Comparison of ENCODE assay signal across 8 cellular contexts in the genomic region with DNA sequence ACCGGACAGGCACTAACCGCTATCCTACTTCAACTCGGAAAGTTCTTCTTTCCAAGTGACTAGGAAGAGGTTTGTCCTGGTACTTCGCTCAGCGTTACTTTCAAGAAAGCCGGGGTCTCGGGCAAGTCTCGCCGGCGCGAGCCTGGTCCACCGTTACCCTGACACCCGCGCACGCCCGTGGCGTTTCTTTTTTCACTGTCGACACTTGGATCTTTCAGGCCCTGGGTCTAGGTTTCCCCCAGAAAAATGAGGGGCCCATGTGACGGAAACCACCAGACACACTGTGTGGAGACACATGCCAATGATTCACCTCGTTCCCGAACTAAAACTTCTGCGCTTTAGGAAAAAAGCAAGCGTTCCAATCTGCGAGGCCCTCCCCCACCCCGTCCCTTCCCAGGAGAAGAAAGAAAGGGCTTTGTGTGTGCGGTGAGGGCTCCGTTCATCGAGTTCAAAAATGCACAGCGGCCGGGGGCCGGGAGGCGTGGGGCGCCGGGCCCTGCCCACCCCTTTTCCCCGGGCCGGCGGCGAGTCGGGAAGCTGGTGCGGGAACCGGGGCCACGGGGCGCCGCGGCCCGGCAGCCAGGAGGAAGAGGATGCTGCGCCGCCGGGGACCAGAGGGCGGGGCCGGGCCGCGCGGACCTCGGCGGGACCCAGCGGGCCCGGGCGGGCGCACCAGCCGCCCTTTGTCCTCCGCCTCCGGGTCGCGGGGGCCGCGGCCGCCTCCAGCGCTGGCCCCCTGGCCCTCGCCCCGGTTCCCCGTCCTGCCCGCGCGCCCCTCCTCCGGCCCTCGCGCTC. TPM values are rescaled to one million over a fixed set of nuclear protein-coding genes. Genes with fewer than 3 reads are reported as not detected.
DNase-seq lines count a peak whose midpoint lies in the region; ATAC-seq and TF ChIP-seq lines count a peak whose summit lies in the region.

No MANE protein-coding gene starts in this region.

- dilution Hi-C loops in IMR-90 (cut with HindIII; ENCODE audit: low sequenced_read_pairs, unreplicated experiment): no loop called here

- H4K91ac ChIP-seq in IMR-90 (ENCODE audit: insufficient read depth, low read depth, low read length): peak overlapping the region; percentile 57

- no peaks in the 10 kb centered on the region for H3K9me3 ChIP-seq in IMR-90 (ENCODE audit: control insufficient read depth, insufficient read depth, low read length)
- no peaks in the 10 kb centered on the region for H3K9me3 ChIP-seq in smooth muscle cell (replicated peaks; ENCODE audit: low read depth)

- H3K56ac ChIP-seq in IMR-90 (ENCODE audit: extremely low read depth, insufficient read depth, low read length): peak overlapping the region; percentile 67

- H2BK15ac ChIP-seq in IMR-90 (ENCODE audit: low read depth, low read length): peak overlapping the region; percentile 1; the same call in 1 of the 3 replicates

- peak overlapping the region; percentile 88 for H3K4me2 ChIP-seq in IMR-90 (ENCODE audit: low read depth, low read length)
- H3K4me2 ChIP-seq in smooth muscle cell: peak overlapping the region; percentile 97

- H3K23ac ChIP-seq in IMR-90 (ENCODE audit: low read depth, low read length): peak overlapping the region; percentile 90

- POLR2A ChIA-PET in IMR-90 (lab: Charles Lee; ENCODE audit: unreplicated experiment): interaction anchor here (0.6 kb wide), 1 partner anchor 94 kb away, joined by 6 read pairs; no protein-coding TSS in a partner anchor

- peak overlapping the region; percentile 94 for H2BK5ac ChIP-seq in IMR-90 (ENCODE audit: low read depth, low read length, poor library complexity, severe bottlenecking)

- ATAC-seq in IMR-90 (ENCODE audit: low read depth): peak; percentile 42
- ATAC-seq in HG03159 (IDR thresholded peaks at IDR 0.05; ENCODE audit: unreplicated experiment): no peak

- H4K5ac ChIP-seq in IMR-90 (ENCODE audit: low read depth, low read length): peak overlapping the region; percentile 66

- peaks cover 19 to 21% of the 10 kb centered on the region in 2 experiments for H3K79me1 ChIP-seq in IMR-90 (ENCODE audit: low read depth in 1 of 2, low read length in 2 of 2)

- H3K4me3 ChIP-seq in IMR-90 (ENCODE audit: insufficient read depth, low read depth, low read length) (peak overlapping the region; percentile 97), cardiac fibroblast (replicated peaks in 1 of 2; ENCODE audit: low read depth in 2 of 2, low read length in 2 of 2) (peak overlapping the region; percentile 62 to 65), smooth muscle cell (peak overlapping the region; percentile 92)

- CTCF ChIA-PET in IMR-90 (lab: Yijun Ruan, JAX): no interaction called here

- no peaks in the 10 kb centered on the region for H3K9me1 ChIP-seq in IMR-90 (ENCODE audit: insufficient read depth, low read length)

- DNase-seq in Ammon's horn (ENCODE audit: low spot score) (peak; percentile 53), IMR-90 (peak; percentile 69), cardiac fibroblast (ENCODE audit: low read depth in 2 of 2) (peak; percentile 12 to 54), islet precursor cell (peak; percentile 77), smooth muscle cell (lab: John Stamatoyannopoulos, UW; ENCODE audit: unreplicated experiment) (peak; percentile 12), middle frontal gyrus (ENCODE audit: extremely low spot score, low spot score) (no peak), NCI-H1105 treated with DMSO at 0.1 percent for 48 hours (lab: John Stamatoyannopoulos, UW) (no peak)

- H2BK20ac ChIP-seq in IMR-90 (ENCODE audit: low read depth, low read length): peak overlapping the region; percentile 27; the same call in 1 of the 2 replicates

- WGBS in IMR-90 (ENCODE audit: extremely low coverage in 2 of 2, insufficient read length in 1 of 2), 2 experiments: 0% methylated on average over 38 of the region's 78 CpGs; no CpG with 5 or more reads in 1 of the 2 experiments
- 1% methylated on average over 37 of the region's 78 CpGs for WGBS in smooth muscle cell (ENCODE audit: low lambda C conversion rate)

- H3K36me3 ChIP-seq in IMR-90 (ENCODE audit: control insufficient read depth, insufficient read depth, low read length) (no peaks in the 10 kb centered on the region), smooth muscle cell (ENCODE audit: low read depth) (no peaks in the 10 kb centered on the region)

- peaks cover 4% of the 10 kb centered on the region; the same call in 1 of the 2 replicates for H4K20me1 ChIP-seq in IMR-90 (ENCODE audit: insufficient read depth, low read length)
- peaks cover 44% of the 10 kb centered on the region for H4K20me1 ChIP-seq in smooth muscle cell (ENCODE audit: low read depth)

- no peak for TF ChIP-seq POLR2A in IMR-90 (IDR thresholded peaks at IDR 0.05; ENCODE audit: low read depth, low read length)

- H2AFZ ChIP-seq in IMR-90 (replicated peaks; ENCODE audit: low read length, poor library complexity) (peak overlapping the region; percentile 72), smooth muscle cell (ENCODE audit: low read depth) (peak overlapping the region; percentile 31)

- TF ChIP-seq CTCF in IMR-90 (conservative IDR thresholded peaks at IDR 0.05; ENCODE audit: low read depth, low read length): no peak
- no peak for TF ChIP-seq CTCF in cardiac fibroblast (IDR thresholded peaks at IDR 0.05; ENCODE audit: low read depth, low read length)
- TF ChIP-seq CTCF in smooth muscle cell (IDR thresholded peaks at IDR 0.05; ENCODE audit: borderline replicate concordance, insufficient read depth, poor library complexity, severe bottlenecking): no peak

- TF ChIP-seq RAD21 in IMR-90 (IDR thresholded peaks at IDR 0.05; ENCODE audit: low read length): no peak

- peaks cover 9% of the 10 kb centered on the region for H3F3A ChIP-seq in smooth muscle cell (ENCODE audit: low read depth)

- H3K27ac ChIP-seq in IMR-90 (ENCODE audit: insufficient read depth, low read length) (peak overlapping the region; percentile 95), smooth muscle cell (ENCODE audit: low read depth) (peak overlapping the region; percentile 93)

- peak overlapping the region; percentile 70 for H2BK120ac ChIP-seq in IMR-90 (ENCODE audit: low read depth, low read length)

- peaks cover 49% of the 10 kb centered on the region for H3K79me2 ChIP-seq in smooth muscle cell (ENCODE audit: low read depth)

- in situ Hi-C loops in IMR-90 (cut with MboI; ENCODE audit: low sequenced_read_pairs): no loop called here

- intact Hi-C loops in IMR-90 (cut with micrococcal nuclease): loop anchor here (2.0 kb wide), 1 partner anchor 51 kb away; no protein-coding TSS in a partner anchor

- H2AK5ac ChIP-seq in IMR-90 (ENCODE audit: low read depth, low read length): no peak overlapping the region

- peaks cover 4% of the 10 kb centered on the region; the same call in 1 of the 2 replicates for H3K4me1 ChIP-seq in IMR-90 (ENCODE audit: control insufficient read depth, insufficient read depth, low read length)
- peaks cover 39% of the 10 kb centered on the region for H3K4me1 ChIP-seq in smooth muscle cell (ENCODE audit: low read depth)

- peak overlapping the region; percentile 72 to 77; a peak in 3 of 4 replicates for H4K8ac ChIP-seq in IMR-90 (ENCODE audit: low read depth in 2 of 2, low read length in 2 of 2)

- H3K9ac ChIP-seq in IMR-90 (ENCODE audit: low read depth, low read length) (peak overlapping the region; percentile 96), smooth muscle cell (ENCODE audit: low read depth) (peak overlapping the region; percentile 88)

- H3K4ac ChIP-seq in IMR-90 (ENCODE audit: low read depth, low read length): peak overlapping the region; percentile 73

- peak overlapping the region; percentile 43 for H3K18ac ChIP-seq in IMR-90 (ENCODE audit: low read depth, low read length)

- H3K27me3 ChIP-seq in IMR-90 (ENCODE audit: control insufficient read depth, insufficient read depth, low read length): no peaks in the 10 kb centered on the region
- H3K27me3 ChIP-seq in smooth muscle cell (ENCODE audit: low read depth): peaks cover 34% of the 10 kb centered on the region

- H2AK9ac ChIP-seq in IMR-90 (replicated peaks; ENCODE audit: low read depth, low read length, poor library complexity): peak overlapping the region; percentile 18

- no TSS peak for BruUV-seq in IMR-90 (replicated peaks; lab: Mats Ljungman, UMichigan)

- peak overlapping the region; percentile 93 for H3K14ac ChIP-seq in IMR-90 (replicated peaks; ENCODE audit: low read depth, low read length)

TF ChIP-seq in IMR-90, 13 proteins besides CTCF, POLR2A, EP300 and RAD21 (continues in another document):
- TF ChIP-seq RCOR1 (IDR thresholded peaks at IDR 0.05; ENCODE audit: insufficient replicate concordance, low read length) (no peak), FOS (IDR thresholded peaks at IDR 0.05; ENCODE audit: low read depth, low read length) (no peak), CEBPB (IDR thresholded peaks at IDR 0.05; ENCODE audit: low read depth, low read length) (no peak), SMC3 (IDR thresholded peaks at IDR 0.05; ENCODE audit: low read depth, low read length) (0 out of 2 replicates have a peak, but pooled peaks have one; percentile 4), MXI1 (IDR thresholded peaks at IDR 0.05; ENCODE audit: borderline replicate concordance, low read depth, low read length) (no peak; the same call in none of the 2 replicates), BHLHE40 (IDR thresholded peaks at IDR 0.05; ENCODE audit: low read depth, low read length) (no peak), MAFK (IDR thresholded peaks at IDR 0.05; ENCODE audit: low read depth, low read length) (no peak), RFX5 (IDR thresholded peaks at IDR 0.05; ENCODE audit: low read depth, low read length) (no peak), NFE2L2 (IDR thresholded peaks at IDR 0.05; ENCODE audit: low read depth, low read length) (no peak), MAZ (IDR thresholded peaks at IDR 0.05; ENCODE audit: borderline replicate concordance, low read depth, low read length) (0 out of 2 replicates have a peak, but pooled peaks have one; percentile 9), CHD1 (IDR thresholded peaks at IDR 0.05; ENCODE audit: low read depth, low read length) (no peak)
- TF ChIP-seq, protein P1, sequence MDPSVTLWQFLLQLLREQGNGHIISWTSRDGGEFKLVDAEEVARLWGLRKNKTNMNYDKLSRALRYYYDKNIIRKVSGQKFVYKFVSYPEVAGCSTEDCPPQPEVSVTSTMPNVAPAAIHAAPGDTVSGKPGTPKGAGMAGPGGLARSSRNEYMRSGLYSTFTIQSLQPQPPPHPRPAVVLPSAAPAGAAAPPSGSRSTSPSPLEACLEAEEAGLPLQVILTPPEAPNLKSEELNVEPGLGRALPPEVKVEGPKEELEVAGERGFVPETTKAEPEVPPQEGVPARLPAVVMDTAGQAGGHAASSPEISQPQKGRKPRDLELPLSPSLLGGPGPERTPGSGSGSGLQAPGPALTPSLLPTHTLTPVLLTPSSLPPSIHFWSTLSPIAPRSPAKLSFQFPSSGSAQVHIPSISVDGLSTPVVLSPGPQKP (IDR thresholded peaks at IDR 0.05; ENCODE audit: borderline replicate concordance, low read depth, low read length): no peak

RNA-seq across cellular contexts. Expression of a gene that starts 2.6 kb away (rescaled TPM):
- 44.7 and 59.3 TPM in 2 replicates for total RNA-seq in IMR-90 (2012; rRNA removed)
- polyA plus RNA-seq in IMR-90 (2012; rRNA removed): 21.5 and 30.2 TPM in 2 replicates
- polyA plus RNA-seq in IMR-90 (2012; cell fraction: cytosol; rRNA removed): 18.6 and 25.8 TPM in 2 replicates
- 17.7 and 26.3 TPM in 2 replicates for polyA plus RNA-seq in IMR-90 (2012; cell fraction: nucleus; rRNA removed; ENCODE audit: low replicate concordance)
- total RNA-seq in smooth muscle cell: 36.4 and 43.8 TPM in 2 replicates
- 19.9 and 21.8 TPM in 2 replicates for polyA plus RNA-seq in smooth muscle cell

Comparison
In these comparisons a context has a peak if more than half of its experiments do, and no peak if none do; other contexts are left out.
1. DNase-seq: peak in Ammon's horn (single experiment), IMR-90 (single experiment), cardiac fibroblast (2 of 2), islet precursor cell (single experiment) and smooth muscle cell (single experiment); none in middle frontal gyrus (single experiment) and NCI-H1105 treated with DMSO at 0.1 percent for 48 hours (single experiment).
2. Peak in every context shown above with its lines, with median percentiles within 50 percentile points of each other: H3K4me3 ChIP-seq.